ENCODE assay signal across 2 cellular contexts in the genomic region with DNA sequence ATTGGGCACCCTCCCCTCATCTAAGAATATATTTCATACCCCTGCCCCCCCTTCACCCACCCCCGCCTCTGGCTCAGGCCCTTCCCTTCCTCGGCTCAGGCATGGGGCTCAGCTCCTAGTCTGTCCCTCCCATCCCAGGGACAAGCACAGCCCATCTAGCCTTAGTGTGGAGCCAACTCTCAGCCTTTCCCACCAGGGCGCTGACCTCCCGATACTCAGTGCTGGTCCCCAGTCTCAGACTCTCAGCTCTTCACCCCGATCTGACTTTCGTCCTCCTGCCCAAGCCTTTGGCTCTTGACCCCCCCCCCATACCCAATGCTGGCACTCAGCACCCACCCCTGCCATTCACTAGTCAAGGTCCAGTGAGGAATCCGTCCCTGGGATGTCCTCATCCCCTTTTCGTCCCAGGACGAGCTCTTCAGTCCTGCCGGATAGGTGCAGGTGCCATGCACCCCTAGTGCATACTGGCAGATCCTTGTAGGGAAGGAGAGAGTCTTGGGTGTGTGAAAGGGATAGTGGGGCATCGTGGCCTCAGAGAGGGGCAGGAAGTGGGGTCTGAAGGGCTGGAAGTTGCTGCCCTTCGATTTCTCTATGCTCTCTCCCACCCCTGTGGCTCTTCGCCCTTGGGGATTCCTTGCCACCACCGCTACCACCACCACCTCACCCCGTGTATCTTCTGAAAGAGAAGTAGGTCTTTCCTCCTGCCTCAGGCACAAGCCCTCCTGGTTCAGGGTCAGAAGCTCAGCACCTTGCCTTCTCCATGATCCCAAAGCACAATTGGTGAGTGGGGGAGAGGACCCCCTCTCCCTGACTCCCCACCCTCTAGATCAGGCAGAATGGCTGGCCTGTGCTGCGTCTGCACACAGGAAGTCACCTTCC.
TF ChIP-seq lines count a peak whose summit lies in the region.

No MANE protein-coding gene starts in this region.

TF ChIP-seq in K562, 482 proteins besides CTCF, POLR2A, EP300 and RAD21:
- no peak for TF ChIP-seq HDGF (IDR thresholded peaks at IDR 0.05)
- TF ChIP-seq ZNF740 (CRISPR knock-in tag; IDR thresholded peaks at IDR 0.05): 0 out of 2 replicates have a peak, but pooled peaks have one; percentile 10
- TF ChIP-seq ZNF740 (tag; IDR thresholded peaks at IDR 0.05): no peak

TF ChIP-seq in neural cell, 6 proteins besides CTCF, POLR2A, EP300 and RAD21:
- TF ChIP-seq SMC3 (conservative IDR thresholded peaks at IDR 0.05; ENCODE audit: poor library complexity) (no peak), POLR2AphosphoS5 (IDR thresholded peaks at IDR 0.05) (no peak), TAF1 (IDR thresholded peaks at IDR 0.05; ENCODE audit: low read depth) (no peak), REST (IDR thresholded peaks at IDR 0.05; ENCODE audit: borderline replicate concordance) (no peak), EZH2 (IDR thresholded peaks at IDR 0.05; ENCODE audit: borderline replicate concordance, insufficient read depth, low read length, poor library complexity, severe bottlenecking) (no peak), MXI1 (conservative IDR thresholded peaks at IDR 0.05; ENCODE audit: poor library complexity, severe bottlenecking) (no peak)
